ENCODE assay signal across 8 cellular contexts in genomic region chr16:87391950-87392822, GRCh38. TPM values are rescaled to one million over a fixed set of nuclear protein-coding genes. Genes with fewer than 3 reads are reported as not detected.
A peak's percentile ranks its signal among the peaks of the same experiment; 100 is the strongest.
DNase-seq lines count a peak whose midpoint lies in the region; ATAC-seq and TF ChIP-seq lines count a peak whose summit lies in the region.

Gene MAP1LC3B (plus strand): TSS chr16:87392336. CDS start chr16:87392428, 92 bp downstream.

- peak; percentile 68 for ATAC-seq in memory B cell (ENCODE audit: low read depth)

- CTCF ChIA-PET in activated CD8-positive, alpha-beta memory T cell treated with anti-CD3 and anti-CD28 coated beads for 36 hours (lab: Charles Lee) = interaction anchor here (1.0 to 3.0 kb wide), 3 partner anchors 11 to 244 kb away, joined by 3 to 22 read pairs (median 5); no protein-coding TSS in a partner anchor

- no peaks in the 10 kb centered on the region for H3K27me3 Mint-ChIP-seq in memory B cell

- H3K4me1 Mint-ChIP-seq in memory B cell = peaks cover 39% of the 10 kb centered on the region

- H3K4me3 Mint-ChIP-seq in memory B cell = peak within 1 kb of the TSS; percentile 92

- POLR2A ChIA-PET in activated CD8-positive, alpha-beta memory T cell treated with anti-CD3 and anti-CD28 coated beads for 36 hours (lab: Charles Lee) = interaction anchor here (0.5 to 2.1 kb wide), 2 partner anchors 9 to 10 kb away, joined by 3 to 16 read pairs; partner anchors contain the start of gene FBXO31

- H3K36me3 Mint-ChIP-seq in memory B cell = peaks cover 1% of the 10 kb centered on the region

- DNase-seq in CMK (ENCODE audit: low read depth) (peak; percentile 91), GM20000 (ENCODE audit: low spot score) (peak; percentile 99), HT1080 (ENCODE audit: low read depth) (peak; percentile 97), NOMO-1 (lab: John Stamatoyannopoulos, UW; ENCODE audit: unreplicated experiment in 2 of 2) (peak; percentile 81 to 95), memory B cell (ENCODE audit: low spot score in 2 of 2) (peak; percentile 100)
- peak; percentile 96 for DNase-seq in effector CD8-positive, alpha-beta T cell (lab: John Stamatoyannopoulos, UW)
- DNase-seq in stimulated activated CD8-positive, alpha-beta memory T cell treated with anti-CD3 and anti-CD28 coated beads, Interleukin-12 subunit alpha, Interleukin-12 subunit beta, amount 100 ng/mL, for 1 hour (ENCODE audit: low read depth) = peak; percentile 96

- H3K27ac Mint-ChIP-seq in memory B cell = peak within 1 kb of the TSS; percentile 92

- no peak for TF ChIP-seq CTCF in GM20000 (IDR thresholded peaks at IDR 0.05; ENCODE audit: extremely low read depth, missing control alignments)

- no peaks in the 10 kb centered on the region for H3K9me3 Mint-ChIP-seq in memory B cell

RNA-seq across cellular contexts. Expression of gene MAP1LC3B, which starts in this region (rescaled TPM):
- 11.5 and 50.6 TPM in 2 replicates for total RNA-seq in HT1080 (2014; rRNA removed; shearing (Covaris generic))
- 69.8 and 74.2 TPM in 2 replicates for polyA plus RNA-seq in HT1080 (2015; cell fraction: cytosol; rRNA removed)
- polyA plus RNA-seq in HT1080 (2015; cell fraction: nucleus; rRNA removed) = 32.3 and 39.8 TPM in 2 replicates
- 10 to 100 TPM; 49.9 to 50.3 TPM for total RNA-seq in activated CD8-positive, alpha-beta memory T cell treated with anti-CD3 and anti-CD28 coated beads for 36 hours

Comparison
In these comparisons a context has a peak if more than half of its experiments do, and no peak if none do; other contexts are left out.
1. Peak in every context shown above with its lines: DNase-seq and ATAC-seq.